ENCODE assay signal across 8 cellular contexts in the genomic region with DNA sequence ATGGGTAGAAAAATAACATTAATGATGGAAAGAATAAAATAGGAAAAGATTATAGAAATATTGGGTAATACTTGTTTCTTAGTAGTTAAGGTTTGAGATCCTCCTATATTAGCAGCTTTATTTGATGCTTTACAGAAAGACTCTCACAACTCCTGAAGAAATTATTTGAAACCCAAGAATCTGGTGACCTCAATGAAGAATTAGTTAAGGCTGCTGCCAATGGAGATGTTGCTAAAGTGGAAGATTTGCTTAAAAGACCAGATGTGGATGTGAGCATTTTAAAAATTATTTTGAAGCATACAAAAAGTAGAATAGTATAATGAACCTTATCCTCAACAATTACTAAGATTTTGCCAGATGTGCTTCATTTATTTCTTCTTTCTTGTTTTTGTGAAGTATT.
"Had no signal": no experiment of that assay in that cellular context is flagged by ENCODE, and none has a peak within 500 bp of the region (broad histone marks: within the 10 kb centered on the region; RNA-seq: fewer than 3 reads in every experiment).

No MANE protein-coding gene starts in this region.

- H3K4me3 Mint-ChIP-seq: HFFc6 had no signal

- H3K27ac Mint-ChIP-seq: HFFc6 had no signal

- H3K9me3 Mint-ChIP-seq: HFFc6 had no signal

- DNase-seq: GM23248, GOT3, H7, HFFc6, IMR-90 had no signal

- ATAC-seq: HCT116, K562 had no signal

- H3K4me3 ChIP-seq: GM23248, HAP-1, K562 had no signal

- H3K27ac ChIP-seq: GM23248 had no signal

- H3K4me1 ChIP-seq: HAP-1 had no signal

- H3K9me3 ChIP-seq: HAP-1 had no signal
